ENCODE assay signal across 1 cellular context in the genomic region with DNA sequence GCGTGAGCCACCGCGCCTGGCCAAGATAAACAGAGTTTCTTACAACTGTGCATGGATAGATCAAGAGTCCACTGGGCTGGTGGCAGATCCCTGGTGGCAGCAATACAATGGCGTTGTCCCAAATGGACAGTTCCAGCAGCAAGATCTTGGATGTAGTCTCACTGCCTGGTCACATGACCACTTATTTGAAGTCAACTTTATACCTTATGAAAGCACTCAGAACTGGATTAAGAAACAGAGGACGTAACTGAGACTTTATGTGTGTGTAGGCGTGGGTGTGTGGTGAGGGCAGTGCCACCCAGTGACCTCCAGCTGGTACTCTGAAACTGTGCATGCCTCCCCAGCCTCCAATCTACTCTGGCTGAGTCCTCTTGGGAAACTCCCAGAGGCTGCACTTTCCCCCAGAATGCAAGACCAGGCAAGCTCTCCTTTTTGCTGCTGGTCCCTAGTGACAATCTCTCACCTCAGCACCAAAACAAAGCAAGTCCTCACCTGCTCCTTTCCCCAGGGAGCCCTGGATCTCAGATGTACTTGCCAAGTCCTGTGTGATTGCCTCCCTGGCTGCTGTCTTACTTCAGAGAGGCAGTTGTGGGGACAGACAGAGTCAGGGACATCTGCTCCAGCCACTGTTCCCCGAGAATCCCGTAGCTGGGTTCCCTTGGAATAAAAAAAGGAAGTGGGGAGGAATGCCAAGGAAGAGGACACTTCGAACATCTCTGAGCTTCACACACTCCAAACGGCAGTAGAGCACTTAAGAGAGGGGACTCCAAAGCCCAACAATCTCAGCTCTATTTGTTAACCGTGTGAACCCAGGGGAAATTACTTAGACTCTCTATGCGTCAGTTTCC.
TF ChIP-seq lines count a peak whose summit lies in the region.

No MANE protein-coding gene starts in this region.

TF ChIP-seq in HepG2, 621 proteins besides CTCF, POLR2A, EP300 and RAD21 (continued from another document and continues in another):
- 0 out of 2 replicates have a peak, but pooled peaks have one; percentile 7 for TF ChIP-seq ZNF646 (CRISPR knock-in tag; IDR thresholded peaks at IDR 0.05)
- 0 out of 2 replicates have a peak, but pooled peaks have one; percentile 53 for TF ChIP-seq ZNF607 (CRISPR knock-in tag; IDR thresholded peaks at IDR 0.05; ENCODE audit: borderline replicate concordance)
- no peak for TF ChIP-seq ZNF225 (CRISPR knock-in tag; IDR thresholded peaks at IDR 0.05)
- no peak for TF ChIP-seq TAF1 (CRISPR knock-in tag; IDR thresholded peaks at IDR 0.05)
- TF ChIP-seq NR0B2 (CRISPR knock-in tag; IDR thresholded peaks at IDR 0.05) = no peak
- no peak for TF ChIP-seq ARHGAP35 (CRISPR knock-in tag; IDR thresholded peaks at IDR 0.05; ENCODE audit: borderline replicate concordance)
- peak; percentile 71; the same call in 1 of the 2 replicates for TF ChIP-seq TFE3 (CRISPR knock-in tag; IDR thresholded peaks at IDR 0.05)
- no peak for TF ChIP-seq CHCHD3 (CRISPR knock-in tag; IDR thresholded peaks at IDR 0.05)
- TF ChIP-seq NFKBIZ (CRISPR knock-in tag; IDR thresholded peaks at IDR 0.05) = no peak
- TF ChIP-seq LBX2 (CRISPR knock-in tag; IDR thresholded peaks at IDR 0.05; ENCODE audit: borderline replicate concordance) = no peak
- TF ChIP-seq, protein P1, sequence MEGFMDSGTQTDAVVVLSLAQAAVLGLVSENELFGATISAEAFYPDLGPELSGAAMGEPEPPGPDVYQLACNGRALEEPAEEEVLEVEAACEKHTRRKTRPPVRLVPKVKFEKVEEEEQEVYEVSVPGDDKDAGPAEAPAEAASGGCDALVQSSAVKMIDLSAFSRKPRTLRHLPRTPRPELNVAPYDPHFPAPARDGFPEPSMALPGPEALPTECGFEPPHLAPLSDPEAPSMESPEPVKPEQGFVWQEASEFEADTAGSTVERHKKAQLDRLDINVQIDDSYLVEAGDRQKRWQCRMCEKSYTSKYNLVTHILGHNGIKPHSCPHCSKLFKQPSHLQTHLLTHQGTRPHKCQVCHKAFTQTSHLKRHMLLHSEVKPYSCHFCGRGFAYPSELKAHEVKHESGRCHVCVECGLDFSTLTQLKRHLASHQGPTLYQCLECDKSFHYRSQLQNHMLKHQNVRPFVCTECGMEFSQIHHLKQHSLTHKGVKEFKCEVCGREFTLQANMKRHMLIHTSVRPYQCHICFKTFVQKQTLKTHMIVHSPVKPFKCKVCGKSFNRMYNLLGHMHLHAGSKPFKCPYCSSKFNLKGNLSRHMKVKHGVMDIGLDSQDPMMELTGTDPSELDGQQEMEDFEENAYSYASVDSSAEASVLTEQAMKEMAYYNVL (CRISPR knock-in tag; IDR thresholded peaks at IDR 0.05; ENCODE audit: borderline replicate concordance) = no peak
- TF ChIP-seq TOE1 (CRISPR knock-in tag; IDR thresholded peaks at IDR 0.05) = no peak
- TF ChIP-seq ZNF879 (CRISPR knock-in tag; IDR thresholded peaks at IDR 0.05) = no peak
- TF ChIP-seq, protein P2, sequence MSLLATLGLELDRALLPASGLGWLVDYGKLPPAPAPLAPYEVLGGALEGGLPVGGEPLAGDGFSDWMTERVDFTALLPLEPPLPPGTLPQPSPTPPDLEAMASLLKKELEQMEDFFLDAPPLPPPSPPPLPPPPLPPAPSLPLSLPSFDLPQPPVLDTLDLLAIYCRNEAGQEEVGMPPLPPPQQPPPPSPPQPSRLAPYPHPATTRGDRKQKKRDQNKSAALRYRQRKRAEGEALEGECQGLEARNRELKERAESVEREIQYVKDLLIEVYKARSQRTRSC (CRISPR knock-in tag; IDR thresholded peaks at IDR 0.05; ENCODE audit: low read depth) = 0 out of 2 replicates have a peak, but pooled peaks have one; percentile 36
- TF ChIP-seq ZNF547 (CRISPR knock-in tag; IDR thresholded peaks at IDR 0.05) = 0 out of 2 replicates have a peak, but pooled peaks have one; percentile 26
- TF ChIP-seq ZFY (CRISPR knock-in tag; IDR thresholded peaks at IDR 0.05) = peak; percentile 47; the same call in 1 of the 2 replicates
- TF ChIP-seq, protein P3, sequence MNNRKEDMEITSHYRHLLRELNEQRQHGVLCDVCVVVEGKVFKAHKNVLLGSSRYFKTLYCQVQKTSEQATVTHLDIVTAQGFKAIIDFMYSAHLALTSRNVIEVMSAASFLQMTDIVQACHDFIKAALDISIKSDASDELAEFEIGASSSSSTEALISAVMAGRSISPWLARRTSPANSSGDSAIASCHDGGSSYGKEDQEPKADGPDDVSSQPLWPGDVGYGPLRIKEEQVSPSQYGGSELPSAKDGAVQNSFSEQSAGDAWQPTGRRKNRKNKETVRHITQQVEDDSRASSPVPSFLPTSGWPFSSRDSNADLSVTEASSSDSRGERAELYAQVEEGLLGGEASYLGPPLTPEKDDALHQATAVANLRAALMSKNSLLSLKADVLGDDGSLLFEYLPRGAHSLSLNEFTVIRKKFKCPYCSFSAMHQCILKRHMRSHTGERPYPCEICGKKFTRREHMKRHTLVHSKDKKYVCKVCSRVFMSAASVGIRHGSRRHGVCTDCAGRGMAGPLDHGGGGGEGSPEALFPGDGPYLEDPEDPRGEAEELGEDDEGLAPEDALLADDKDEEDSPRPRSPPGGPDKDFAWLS (CRISPR knock-in tag; IDR thresholded peaks at IDR 0.05; ENCODE audit: borderline replicate concordance) = no peak
- TF ChIP-seq ZNF556 (CRISPR knock-in tag; IDR thresholded peaks at IDR 0.05; ENCODE audit: borderline replicate concordance) = peak; percentile 37; the same call in 1 of the 2 replicates
- TF ChIP-seq PHB2 (IDR thresholded peaks at IDR 0.05; ENCODE audit: partially characterized antibody) = no peak
- no peak for TF ChIP-seq ZKSCAN8 (CRISPR knock-in tag; IDR thresholded peaks at IDR 0.05; ENCODE audit: borderline replicate concordance)
- 0 out of 2 replicates have a peak, but pooled peaks have one; percentile 16 for TF ChIP-seq GTF3A (CRISPR knock-in tag; conservative IDR thresholded peaks at IDR 0.05)
- no peak for TF ChIP-seq ZNF883 (CRISPR knock-in tag; IDR thresholded peaks at IDR 0.05; ENCODE audit: not compliant biosample characterization)
- TF ChIP-seq ZNF333 (CRISPR knock-in tag; IDR thresholded peaks at IDR 0.05; ENCODE audit: borderline replicate concordance) = no peak
- 0 out of 2 replicates have a peak, but pooled peaks have one; percentile 27 for TF ChIP-seq ZNF784 (CRISPR knock-in tag; IDR thresholded peaks at IDR 0.05; ENCODE audit: borderline replicate concordance)
- TF ChIP-seq HNF4G (IDR thresholded peaks at IDR 0.05; ENCODE audit: borderline replicate concordance, low read depth, low read length) = no peak
- 0 out of 2 replicates have a peak, but pooled peaks have one; percentile 10 for TF ChIP-seq HNF4G (CRISPR knock-in tag; IDR thresholded peaks at IDR 0.05; ENCODE audit: borderline replicate concordance, low read depth)
- TF ChIP-seq U2AF1 (optimal IDR thresholded peaks at IDR 0.05; ENCODE audit: low read depth, low read length) = no peak
- TF ChIP-seq SMAD1 (CRISPR knock-in tag; IDR thresholded peaks at IDR 0.05; ENCODE audit: borderline replicate concordance, low read depth) = peak; percentile 82; the same call in 1 of the 2 replicates
- 0 out of 2 replicates have a peak, but pooled peaks have one; percentile 8 for TF ChIP-seq PITX1 (CRISPR knock-in tag; IDR thresholded peaks at IDR 0.05)
- 0 out of 2 replicates have a peak, but pooled peaks have one; percentile 14 for TF ChIP-seq FOXK2 (IDR thresholded peaks at IDR 0.05)
- TF ChIP-seq ZNF816 (CRISPR knock-in tag; IDR thresholded peaks at IDR 0.05; ENCODE audit: borderline replicate concordance) = 0 out of 2 replicates have a peak, but pooled peaks have one; percentile 36
- peak; percentile 26 for TF ChIP-seq HDAC1 (CRISPR knock-in tag; IDR thresholded peaks at IDR 0.05)
